Comparison of ENCODE assay signal across 7 cellular contexts in genomic region chr7:139731802-139732470, GRCh38. TPM values are rescaled to one million over a fixed set of nuclear protein-coding genes. Genes with fewer than 3 reads are reported as not detected.
A peak's percentile ranks its signal among the peaks of the same experiment; 100 is the strongest.
DNase-seq lines count a peak whose midpoint lies in the region; ATAC-seq and TF ChIP-seq lines count a peak whose summit lies in the region.

No MANE protein-coding gene starts in this region.

- H3K27ac Mint-ChIP-seq in HFFc6 = peak overlapping the region; percentile 17; the same call in 1 of the 2 replicates
- H3K27ac Mint-ChIP-seq in natural killer cell treated with Interleukin-12 subunit alpha and Interleukin-12 subunit beta and Interleukin-15 and Interleukin-18, amount 100 ng/mL, for 72 hours = peak overlapping the region; percentile 55 to 95

- H3K4me3 Mint-ChIP-seq in HFFc6 = peak overlapping the region; percentile 62
- H3K4me3 Mint-ChIP-seq in natural killer cell treated with Interleukin-12 subunit alpha and Interleukin-12 subunit beta and Interleukin-15 and Interleukin-18, amount 100 ng/mL, for 72 hours = peak overlapping the region; percentile 36

- H3K4me1 Mint-ChIP-seq in HFFc6 (ENCODE audit: low read depth) = peaks cover 84% of the 10 kb centered on the region
- H3K4me1 Mint-ChIP-seq in natural killer cell treated with Interleukin-12 subunit alpha and Interleukin-12 subunit beta and Interleukin-15 and Interleukin-18, amount 100 ng/mL, for 72 hours (ENCODE audit: low read depth in 2 of 2) = peaks cover 69 to 77% of the 10 kb centered on the region in 2 donors

- H3K27me3 ChIP-seq in RWPE2 (ENCODE audit: insufficient read depth, poor library complexity, severe bottlenecking) = no peaks in the 10 kb centered on the region

- H3K9me3 ChIP-seq in RWPE2 (ENCODE audit: severe bottlenecking) = peaks cover 2% of the 10 kb centered on the region

- ATAC-seq in RWPE2 (ENCODE audit: low read depth) (peak; percentile 64), GM18861 (IDR thresholded peaks at IDR 0.05; ENCODE audit: unreplicated experiment) (no peak)
- peak; percentile 80 to 83 for ATAC-seq in natural killer cell treated with Interleukin-12 subunit alpha and Interleukin-12 subunit beta and Interleukin-15 and Interleukin-18, amount 100 ng/mL, for 72 hours

- TF ChIP-seq CTCF in HFFc6 (IDR thresholded peaks at IDR 0.05) (no peak), RWPE2 (IDR thresholded peaks at IDR 0.05; ENCODE audit: poor library complexity, severe bottlenecking) (no peak), epithelial cell of proximal tubule (conservative IDR thresholded peaks at IDR 0.05; ENCODE audit: low read depth, low read length) (no peak)

- H3K36me3 ChIP-seq in RWPE2 (ENCODE audit: low read depth) = 0 out of 2 replicates have a peak, but pooled peaks cover 3% of the 10 kb centered on the region

- no peaks in the 10 kb centered on the region for H3K9me3 Mint-ChIP-seq in HFFc6
- H3K9me3 Mint-ChIP-seq in natural killer cell treated with Interleukin-12 subunit alpha and Interleukin-12 subunit beta and Interleukin-15 and Interleukin-18, amount 100 ng/mL, for 72 hours = no peaks in the 10 kb centered on the region

- no peak overlapping the region for H3K4me3 ChIP-seq in RWPE2 (ENCODE audit: severe bottlenecking)
- peak overlapping the region; percentile 27 for H3K4me3 ChIP-seq in epithelial cell of proximal tubule (ENCODE audit: low read depth, low read length)

- H3K27me3 Mint-ChIP-seq in HFFc6 (ENCODE audit: insufficient read depth) = peaks cover 1% of the 10 kb centered on the region
- H3K27me3 Mint-ChIP-seq in natural killer cell treated with Interleukin-12 subunit alpha and Interleukin-12 subunit beta and Interleukin-15 and Interleukin-18, amount 100 ng/mL, for 72 hours = no peaks in the 10 kb centered on the region

- peaks cover 64% of the 10 kb centered on the region for H3K4me1 ChIP-seq in RWPE2 (ENCODE audit: insufficient read depth, poor library complexity, severe bottlenecking)

- H3K27ac ChIP-seq in RWPE2 (ENCODE audit: poor library complexity, severe bottlenecking) = peak overlapping the region; percentile 89

- DNase-seq in HFFc6 (peak; percentile 76), RWPE2 (ENCODE audit: low spot score) (peak; percentile 87), epithelial cell of proximal tubule (ENCODE audit: low read depth) (peak; percentile 93), T-helper 9 cell (no peak)
- DNase-seq in natural killer cell treated with Interleukin-12 subunit alpha and Interleukin-12 subunit beta and Interleukin-15 and Interleukin-18, amount 100 ng/mL, for 72 hours (ENCODE audit: low spot score) = no peak
- DNase-seq in activated CD8-positive, alpha-beta memory T cell treated with anti-CD3 and anti-CD28 coated beads, Interleukin-2, amount 50 U/mL, for 48 hours = no peak

- H3K36me3 Mint-ChIP-seq in HFFc6 (ENCODE audit: low read depth) = peaks cover 28% of the 10 kb centered on the region
- H3K36me3 Mint-ChIP-seq in natural killer cell treated with Interleukin-12 subunit alpha and Interleukin-12 subunit beta and Interleukin-15 and Interleukin-18, amount 100 ng/mL, for 72 hours = peaks cover 19% of the 10 kb centered on the region

RNA-seq across cellular contexts. Expression of gene HIPK2, which starts 45.9 kb away (rescaled TPM):
- total RNA-seq in HFFc6 (2021; fragmentation: NEBNext Ultra II Directional; extraction: Animal tissue kit (Norgen Biotek cat#: 25700)) = 10 to 100 TPM; 14.6 to 33.4 (median 31.4) TPM
- 45.1 and 46.4 TPM in 2 replicates for total RNA-seq in epithelial cell of proximal tubule
- 100 to 1,000 TPM; 152 to 245 TPM for total RNA-seq in natural killer cell treated with Interleukin-12 subunit alpha and Interleukin-12 subunit beta and Interleukin-15 and Interleukin-18, amount 100 ng/mL, for 72 hours

Comparison
In these comparisons a context has a peak if more than half of its experiments do, and no peak if none do; other contexts are left out.
1. DNase-seq: peak in HFFc6 (single experiment), RWPE2 (single experiment) and epithelial cell of proximal tubule (single experiment); none in natural killer cell treated with Interleukin-12 subunit alpha and Interleukin-12 subunit beta and Interleukin-15 and Interleukin-18, amount 100 ng/mL, for 72 hours (single experiment), T-helper 9 cell (single experiment) and activated CD8-positive, alpha-beta memory T cell treated with anti-CD3 and anti-CD28 coated beads, Interleukin-2, amount 50 U/mL, for 48 hours (single experiment).